In the genomic region with DNA sequence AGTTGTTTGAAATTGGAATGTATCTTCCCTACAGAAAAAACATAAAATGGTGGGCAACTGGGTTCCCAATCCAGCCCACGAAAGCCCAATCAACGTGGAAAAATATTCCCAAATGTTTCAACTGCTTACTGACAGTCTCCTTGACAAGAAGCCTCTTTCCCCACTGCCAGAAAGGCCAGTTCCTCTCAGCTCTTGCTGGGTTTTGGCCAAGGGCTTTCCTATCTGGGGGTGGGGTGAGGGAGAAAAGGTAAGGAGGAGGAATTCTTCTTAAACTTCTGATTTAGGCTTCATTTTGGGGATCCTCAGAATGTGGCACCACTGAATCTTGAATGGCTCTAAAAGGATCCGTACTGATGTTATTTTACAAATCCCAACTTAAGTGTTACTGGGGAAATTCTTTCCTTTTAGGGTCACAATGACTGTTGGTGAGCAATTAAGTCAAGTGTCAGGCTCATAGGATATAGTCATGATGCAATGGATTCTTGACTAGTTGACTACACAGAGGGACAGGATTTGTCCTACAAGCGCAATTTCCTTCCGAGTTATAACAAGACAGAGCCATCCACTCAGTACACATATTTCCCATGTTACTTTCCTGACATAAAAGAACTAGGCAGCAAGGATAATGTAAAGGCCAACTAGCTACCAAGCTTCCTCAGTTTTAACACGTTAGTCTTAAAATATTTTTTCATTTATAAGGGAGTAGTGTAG, we compare ENCODE assay signal across 13 cellular contexts.
A peak's percentile ranks its signal among the peaks of the same experiment; 100 is the strongest.
DNase-seq lines count a peak whose midpoint lies in the region; ATAC-seq, FAIRE-seq and TF ChIP-seq lines count a peak whose summit lies in the region.
"Had no signal": no experiment of that assay in that cellular context is flagged by ENCODE, and none has a peak within 500 bp of the region (broad histone marks: within the 10 kb centered on the region; RNA-seq: fewer than 3 reads in every experiment).

No MANE protein-coding gene starts in this region.

- H3K4me3 ChIP-seq in GM23248, result peak overlapping the region; percentile 51
- no peak overlapping the region for H3K4me3 ChIP-seq in K562
- H3K4me3 ChIP-seq in skeletal muscle tissue (ENCODE audit: low read length in 3 of 3), result no peak overlapping the region

- H3K27ac ChIP-seq in GM23248, result peak overlapping the region; percentile 90
- peak overlapping the region; percentile 89 for H3K27ac ChIP-seq in K562 (ENCODE audit: extremely low read depth, low read depth, low read length)
- peak overlapping the region; percentile 11 for H3K27ac ChIP-seq in skeletal muscle tissue (ENCODE audit: low read depth, low read length)

- peak; percentile 57 for FAIRE-seq in K562 (lab: Jason Lieb, UNC)
- FAIRE-seq: bronchial epithelial cell had no signal

- TF ChIP-seq EP300 in K562 (IDR thresholded peaks at IDR 0.05; ENCODE audit: low read length), result no peak

- no TSS peak for BruUV-seq in K562 (replicated peaks; lab: Mats Ljungman, UMichigan)

- CTCF ChIA-PET in K562 (lab: Yijun Ruan, JAX; ENCODE audit: low intra/inter-chr PET ratio), result no interaction called here

- H3K27me3 ChIP-seq in GM23248 (replicated peaks; ENCODE audit: insufficient read depth) (no peaks in the 10 kb centered on the region), K562 (ENCODE audit: control insufficient read depth in 2 of 2, insufficient read depth in 2 of 2, low read length in 2 of 2) (no peaks in the 10 kb centered on the region), skeletal muscle tissue (ENCODE audit: control insufficient read depth in 3 of 3, insufficient read depth in 3 of 3, low read length in 3 of 3) (no peaks in the 10 kb centered on the region)

- H3K4me2 ChIP-seq in GM23248 (ENCODE audit: unreplicated experiment) (peak overlapping the region; percentile 79), K562 (ENCODE audit: insufficient read depth, low read length) (peak overlapping the region; percentile 60)

- H3K9me2 ChIP-seq in GM23248 (ENCODE audit: insufficient read depth), result no peaks in the 10 kb centered on the region

- no peaks in the 10 kb centered on the region for H3K9me3 ChIP-seq in GM23248 (ENCODE audit: low read depth)
- H3K9me3 ChIP-seq in K562 (replicated peaks; ENCODE audit: control insufficient read depth, insufficient read depth, low read depth, low read length), result no peaks in the 10 kb centered on the region
- H3K9me3 ChIP-seq in skeletal muscle tissue (ENCODE audit: control insufficient read depth in 3 of 3, low read length in 3 of 3), result no peaks in the 10 kb centered on the region

- ATAC-seq in K562 (peak; percentile 60), GM21717 (IDR thresholded peaks at IDR 0.05; ENCODE audit: unreplicated experiment) (no peak)

- H4K20me1 ChIP-seq in GM23248 (ENCODE audit: insufficient read depth) (0 out of 2 replicates have a peak, but pooled peaks cover 3% of the 10 kb centered on the region), K562 (replicated peaks; ENCODE audit: control insufficient read depth, insufficient read depth, low read length) (peaks cover 19% of the 10 kb centered on the region)

- DNase-seq in GM23248 (peak; percentile 90), MV-4-11 (lab: John Stamatoyannopoulos, UW) (peak; percentile 50), K562 (ENCODE audit: extremely low read depth in 1 of 4, low spot score in 3 of 4) (peak in 2 of 4 experiments; percentile 43 to 69), DMS53 (lab: John Stamatoyannopoulos, UW) (no peak), NCI-H446 treated with DMSO at 0.1 percent for 48 hours (lab: John Stamatoyannopoulos, UW) (no peak)
- DNase-seq: activated naive CD4-positive, alpha-beta T cell; glutamatergic neuron; NCI-H1092; stimulated activated CD4-positive, alpha-beta T cell treated with anti-CD3 and anti-CD28 coated beads, Interleukin-4, amount 100 ng/mL, for 4 hours; stimulated activated naive CD4-positive, alpha-beta T cell treated with Interleukin-2 at 50 U/mL for 16 hours had no signal

- H3K36me3 ChIP-seq in GM23248 (ENCODE audit: low read depth) (no peaks in the 10 kb centered on the region), K562 (ENCODE audit: control insufficient read depth, insufficient read depth, low read length) (no peaks in the 10 kb centered on the region; the same call in 2 of the 3 replicates), skeletal muscle tissue (ENCODE audit: control insufficient read depth in 3 of 3, insufficient read depth in 3 of 3, low read length in 3 of 3) (no peaks in the 10 kb centered on the region)

- POLR2A ChIA-PET in K562 (lab: Yijun Ruan, JAX), result interaction anchor here (0.6 to 2.3 kb wide), 9 partner anchors 9 to 1744 kb away, joined by 3 to 7 read pairs (median 3); no protein-coding TSS in a partner anchor

- H2AFZ ChIP-seq in GM23248, result no peak overlapping the region
- H2AFZ ChIP-seq in K562 (ENCODE audit: low read depth, low read length), result no peak overlapping the region

- in situ Hi-C loops in GM23248 (cut with MboI), result no loop called here
- in situ Hi-C loops in K562 (cut with MboI), result no loop called here

- 18 to 19% methylated on average over 6 of the region's 6 CpGs for WGBS in GM23248 (ENCODE audit: low coverage in 1 of 2, low lambda C conversion rate in 2 of 2, missing lambda C conversion rate in 2 of 2), 2 experiments
- 9% methylated on average over 6 of the region's 6 CpGs for WGBS in K562 (ENCODE audit: insufficient coverage, low coverage, missing lambda C conversion rate)

- H3K9ac ChIP-seq in GM23248 (peak overlapping the region; percentile 63), K562 (ENCODE audit: insufficient read depth in 1 of 2, low read depth in 2 of 2, low read length in 2 of 2) (peak overlapping the region in 1 of 2 experiments; percentile 42), skeletal muscle tissue (ENCODE audit: low read depth in 1 of 3, low read length in 3 of 3) (no peak overlapping the region)

- peaks cover 62% of the 10 kb centered on the region for H3F3A ChIP-seq in GM23248 (ENCODE audit: insufficient read depth)

- H3K4me1 ChIP-seq in GM23248 (ENCODE audit: insufficient read depth) (peaks cover 67% of the 10 kb centered on the region), K562 (replicated peaks in 1 of 2; ENCODE audit: control insufficient read depth in 2 of 2, insufficient read depth in 2 of 2, low read length in 2 of 2) (peaks cover 20 to 56% of the 10 kb centered on the region in 2 experiments), skeletal muscle tissue (ENCODE audit: control insufficient read depth in 3 of 3, insufficient read depth in 3 of 3, low read length in 3 of 3) (peaks cover 6 to 8% (median 7%) of the 10 kb centered on the region in 3 donors)

- TF ChIP-seq POLR2A in K562 (conservative IDR thresholded peaks at IDR 0.05), result no peak

- TF ChIP-seq RAD21 in K562 (CRISPR knock-in tag; conservative IDR thresholded peaks at IDR 0.05 in 1 of 2, IDR thresholded peaks at IDR 0.05 in 1 of 2), result no peak

- intact Hi-C loops in K562 (cut with micrococcal nuclease), result loop anchor here (2.0 kb wide), 1 partner anchor 78 kb away; no protein-coding TSS in a partner anchor

- TF ChIP-seq CTCF in K562 (IDR thresholded peaks at IDR 0.05 in 2 of 3, conservative IDR thresholded peaks at IDR 0.05 in 1 of 3; ENCODE audit: insufficient read depth in 2 of 3, low read depth in 1 of 3, low read length in 3 of 3), result no peak

- H3K79me2 ChIP-seq in GM23248 (ENCODE audit: insufficient read depth) (peaks cover 90% of the 10 kb centered on the region), K562 (ENCODE audit: control insufficient read depth, insufficient read depth, low read length) (peaks cover 93% of the 10 kb centered on the region)

- no peaks in the 10 kb centered on the region for H3K9me1 ChIP-seq in K562 (ENCODE audit: control insufficient read depth, insufficient read depth, low read length)

TF ChIP-seq in K562, 482 proteins besides CTCF, POLR2A, EP300 and RAD21 (continues in another document):
- no peak for TF ChIP-seq ETV1 (tag; conservative IDR thresholded peaks at IDR 0.05; ENCODE audit: low read depth)
- TF ChIP-seq PHB2 (IDR thresholded peaks at IDR 0.05; ENCODE audit: low read depth), result no peak
- peak; percentile 25; the same call in 1 of the 2 replicates for TF ChIP-seq BACH1 (tag; IDR thresholded peaks at IDR 0.05)

Comparison
In these comparisons a context has a peak if more than half of its experiments do, and no peak if none do; other contexts are left out.
1. DNase-seq: peak in GM23248 (single experiment) and MV-4-11 (single experiment); none in DMS53 (single experiment) and NCI-H446 treated with DMSO at 0.1 percent for 48 hours (single experiment).
2. H3K27ac ChIP-seq: peak in every context shown above with its lines; median percentile 90 in GM23248; 89 in K562; 11 in skeletal muscle tissue.